12 cellular contexts compared by ENCODE assay signal in the genomic region with DNA sequence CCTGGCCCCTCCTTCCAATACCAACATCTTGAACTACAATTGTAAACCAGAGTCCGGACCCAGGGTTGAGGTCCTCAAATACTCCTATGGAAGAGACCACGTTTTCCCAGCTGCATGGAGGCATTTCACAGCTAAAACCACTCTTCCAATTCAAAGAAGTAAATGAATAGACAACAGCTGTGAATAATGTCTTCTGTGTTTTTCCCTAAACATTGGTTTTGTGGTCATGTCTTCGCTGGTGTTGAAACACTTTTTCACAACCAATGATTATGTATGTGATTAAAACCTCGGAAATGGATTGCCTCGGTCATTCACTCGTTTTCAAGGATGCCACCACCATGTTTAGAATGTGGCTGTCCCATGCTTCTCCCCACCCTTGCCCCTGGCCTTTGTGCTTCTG. TPM values are rescaled to one million over a fixed set of nuclear protein-coding genes. Genes with fewer than 3 reads are reported as not detected.
A peak's percentile ranks its signal among the peaks of the same experiment; 100 is the strongest.
DNase-seq lines count a peak whose midpoint lies in the region; ATAC-seq and TF ChIP-seq lines count a peak whose summit lies in the region.
"Had no signal": no experiment of that assay in that cellular context is flagged by ENCODE, and none has a peak within 500 bp of the region (broad histone marks: within the 10 kb centered on the region; RNA-seq: fewer than 3 reads in every experiment).

No MANE protein-coding gene starts in this region.

- intact Hi-C loops in left ventricle myocardium inferior (cut with micrococcal nuclease) (no loop called here), Right ventricle myocardium inferior (cut with DNase I) (no loop called here), aorta (cut with DNase I) (loop anchor here (1.0 to 10.0 kb wide), 2 partner anchors 19 to 1279 kb away; partner anchors contain the start of gene ICE1 (in 1 of the 2))
- intact Hi-C loops in CD8-positive, alpha-beta T cell (cut with DNase I, micrococcal nuclease) = no loop called here

- POLR2A ChIA-PET in CD8-positive, alpha-beta T cell (lab: Charles Lee) = no interaction called here

- H3K27ac Mint-ChIP-seq in chondrocyte (ENCODE audit: unreplicated experiment) = peak overlapping the region; percentile 96
- no peak overlapping the region for H3K27ac Mint-ChIP-seq in CD8-positive, alpha-beta T cell

- H3K9me3 ChIP-seq in left ventricle myocardium inferior (replicated peaks) (no peaks in the 10 kb centered on the region), osteoblast (ENCODE audit: low read depth, low read length) (no peaks in the 10 kb centered on the region), aorta (ENCODE audit: control insufficient read depth, low read length) (no peaks in the 10 kb centered on the region)
- no peaks in the 10 kb centered on the region for H3K9me3 ChIP-seq in CD8-positive, alpha-beta T cell (ENCODE audit: low read length)

- H3K27ac ChIP-seq in left ventricle myocardium inferior (replicated peaks) (peak overlapping the region; percentile 93), osteoblast (ENCODE audit: low read depth, low read length) (peak overlapping the region; percentile 59), aorta (ENCODE audit: low read depth in 1 of 2, low read length in 2 of 2) (peak overlapping the region; percentile 92 to 96)
- no peak overlapping the region for H3K27ac ChIP-seq in CD8-positive, alpha-beta T cell (ENCODE audit: low read depth, low read length)

- H3K27me3 ChIP-seq in left ventricle myocardium inferior (ENCODE audit: low read depth) = no peaks in the 10 kb centered on the region
- peaks cover 17% of the 10 kb centered on the region for H3K27me3 ChIP-seq in osteoblast (ENCODE audit: insufficient read depth, low read length)
- H3K27me3 ChIP-seq in aorta (ENCODE audit: control insufficient read depth in 1 of 2, insufficient read depth in 2 of 2, low read length in 1 of 2) = no peaks in the 10 kb centered on the region
- peaks cover 4% of the 10 kb centered on the region for H3K27me3 ChIP-seq in CD8-positive, alpha-beta T cell (ENCODE audit: insufficient read depth, low read length)

- TF ChIP-seq CTCF in left ventricle myocardium inferior (IDR thresholded peaks at IDR 0.05; ENCODE audit: borderline replicate concordance) (no peak), chondrocyte (IDR thresholded peaks at IDR 0.05) (no peak), osteoblast (IDR thresholded peaks at IDR 0.05; ENCODE audit: extremely low read depth, low read depth, low read length) (no peak)
- TF ChIP-seq CTCF in CD8-positive, alpha-beta T cell (IDR thresholded peaks at IDR 0.05) = no peak

- DNase-seq in left ventricle myocardium inferior = no peak
- no peak for DNase-seq in Right ventricle myocardium inferior (ENCODE audit: missing footprints)
- DNase-seq in chondrocyte (ENCODE audit: low spot score) = no peak
- DNase-seq in osteoblast (ENCODE audit: insufficient read length, low spot score, missing footprints) = no peak
- DNase-seq in aorta = no peak
- DNase-seq in CD8-positive, alpha-beta T cell = no peak
- DNase-seq in cerebellum (ENCODE audit: low spot score) = no peak
- DNase-seq: activated T-cell treated with anti-CD3 and anti-CD28 coated beads, Interleukin-2, amount 50 U/mL, for 1 hour; central memory CD4-positive, alpha-beta T cell; midbrain; NCI-H2029 had no signal

- no peaks in the 10 kb centered on the region for H4K20me1 ChIP-seq in osteoblast (ENCODE audit: insufficient read depth, low read length)

- H2AFZ ChIP-seq in osteoblast (ENCODE audit: low read length) = peak overlapping the region; percentile 77

- peaks cover 5% of the 10 kb centered on the region for H3K27me3 Mint-ChIP-seq in chondrocyte (ENCODE audit: low read depth)
- H3K27me3 Mint-ChIP-seq in CD8-positive, alpha-beta T cell (ENCODE audit: low read depth) = peaks cover 28% of the 10 kb centered on the region

- peaks cover 2% of the 10 kb centered on the region for H3K36me3 Mint-ChIP-seq in chondrocyte (ENCODE audit: low read depth)
- H3K36me3 Mint-ChIP-seq in CD8-positive, alpha-beta T cell = no peaks in the 10 kb centered on the region

- H3K9me3 Mint-ChIP-seq in chondrocyte (ENCODE audit: low read depth) = no peaks in the 10 kb centered on the region
- H3K9me3 Mint-ChIP-seq in CD8-positive, alpha-beta T cell = no peaks in the 10 kb centered on the region

- H3K4me3 Mint-ChIP-seq in chondrocyte (ENCODE audit: unreplicated experiment) = peak overlapping the region; percentile 55
- no peak overlapping the region for H3K4me3 Mint-ChIP-seq in CD8-positive, alpha-beta T cell

- no peaks in the 10 kb centered on the region for H3K36me3 ChIP-seq in left ventricle myocardium inferior
- no peaks in the 10 kb centered on the region for H3K36me3 ChIP-seq in osteoblast (ENCODE audit: insufficient read depth, low read length)
- no peaks in the 10 kb centered on the region for H3K36me3 ChIP-seq in aorta (ENCODE audit: control insufficient read depth in 1 of 2, insufficient read depth in 2 of 2, low read length in 1 of 2)
- no peaks in the 10 kb centered on the region for H3K36me3 ChIP-seq in CD8-positive, alpha-beta T cell (ENCODE audit: insufficient read depth, low read length)

- no peak overlapping the region for H3K4me3 ChIP-seq in left ventricle myocardium inferior
- H3K4me3 ChIP-seq in osteoblast (ENCODE audit: insufficient read depth, low read length) = peak overlapping the region; percentile 7
- no peak overlapping the region for H3K4me3 ChIP-seq in aorta (ENCODE audit: low read length in 2 of 2)
- H3K4me3 ChIP-seq in CD8-positive, alpha-beta T cell (ENCODE audit: low read depth, low read length) = no peak overlapping the region

- H3K79me2 ChIP-seq in osteoblast (ENCODE audit: insufficient read depth, low read length) = no peaks in the 10 kb centered on the region

- WGBS in aorta, 2 donors = 65 to 83% methylated on average over 6 of the region's 6 CpGs

- ATAC-seq in Right ventricle myocardium inferior (no peak), aorta (ENCODE audit: low FRiP score) (no peak), GM19324 (IDR thresholded peaks at IDR 0.05; ENCODE audit: low FRiP score, unreplicated experiment) (no peak)
- ATAC-seq in CD8-positive, alpha-beta T cell = no peak

- peaks cover 42% of the 10 kb centered on the region for H3K4me1 Mint-ChIP-seq in chondrocyte (ENCODE audit: low read depth)
- no peaks in the 10 kb centered on the region for H3K4me1 Mint-ChIP-seq in CD8-positive, alpha-beta T cell (ENCODE audit: low read depth)

- H3K4me1 ChIP-seq in left ventricle myocardium inferior = peaks cover 27% of the 10 kb centered on the region
- peaks cover 22% of the 10 kb centered on the region for H3K4me1 ChIP-seq in osteoblast (ENCODE audit: insufficient read depth, low read length)
- peaks cover 0 to 3% of the 10 kb centered on the region in 2 donors for H3K4me1 ChIP-seq in aorta (ENCODE audit: control insufficient read depth in 1 of 2, insufficient read depth in 2 of 2, low read length in 2 of 2)
- no peaks in the 10 kb centered on the region for H3K4me1 ChIP-seq in CD8-positive, alpha-beta T cell (ENCODE audit: insufficient read depth, low read length)

- peak overlapping the region; percentile 40 for H3K4me2 ChIP-seq in osteoblast (ENCODE audit: insufficient read depth, low read length)

- CTCF ChIA-PET in CD8-positive, alpha-beta T cell (lab: Charles Lee) = no interaction called here

RNA-seq across cellular contexts. Expression of gene TENT4A, which starts 9.4 kb away (rescaled TPM):
- total RNA-seq in left ventricle myocardium inferior = 9.5 TPM
- 13.0 TPM for total RNA-seq in Right ventricle myocardium inferior
- 21.5 to 28.2 TPM (median 21.7 TPM) in 3 replicates for total RNA-seq in chondrocyte
- 16.5 and 21.4 TPM in 2 replicates for total RNA-seq in osteoblast
- 10 to 100 TPM; 33.4 to 37.0 TPM for total RNA-seq in aorta
- polyA plus RNA-seq in aorta = 10 to 100 TPM in 1 of 2 donors, 1 to 10 TPM in 1; 4.1 to 12.6 TPM
- total RNA-seq in CD8-positive, alpha-beta T cell = 10 to 100 TPM; 39.9 to 42.6 TPM
- total RNA-seq in cerebellum = 34.5 TPM

Comparison
In these comparisons a context has a peak if more than half of its experiments do, and no peak if none do; other contexts are left out.
1. intact Hi-C loops: an anchor here in aorta (1.0 to 10.0 kb wide); none called in left ventricle myocardium inferior, Right ventricle myocardium inferior and CD8-positive, alpha-beta T cell.